ENCODE assay signal across 20 cellular contexts in the genomic region with DNA sequence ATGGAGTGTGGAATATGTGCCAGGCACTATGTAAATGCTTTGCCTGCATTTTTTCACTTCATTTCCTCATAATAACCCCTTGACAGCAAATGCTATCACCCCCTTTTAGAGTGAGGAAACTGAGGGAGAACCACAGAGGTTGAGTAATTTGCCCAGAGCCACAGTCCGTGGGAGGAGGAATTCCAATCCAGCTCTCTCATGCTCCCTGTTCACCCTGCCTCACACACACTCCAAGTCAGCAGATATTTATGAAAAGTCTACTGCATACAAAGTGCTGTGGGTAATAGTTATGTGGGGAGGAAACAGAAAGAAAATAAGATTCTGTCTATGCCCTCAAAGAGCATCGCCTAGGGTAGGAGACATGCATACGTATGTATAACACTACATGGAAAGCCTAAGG. TPM values are rescaled to one million over a fixed set of nuclear protein-coding genes. Genes with fewer than 3 reads are reported as not detected.
DNase-seq lines count a peak whose midpoint lies in the region; ATAC-seq, FAIRE-seq and TF ChIP-seq lines count a peak whose summit lies in the region.
"Had no signal": no experiment of that assay in that cellular context is flagged by ENCODE, and none has a peak within 500 bp of the region (broad histone marks: within the 10 kb centered on the region; RNA-seq: fewer than 3 reads in every experiment).

No MANE protein-coding gene starts in this region.

- H4K20me1 ChIP-seq in fibroblast of lung (ENCODE audit: control insufficient read depth, extremely low read depth, insufficient read depth, low read length): no peaks in the 10 kb centered on the region

- H3K4me1 ChIP-seq in fibroblast of lung (ENCODE audit: control insufficient read depth, extremely low read depth, insufficient read depth, low read length): peaks cover 15% of the 10 kb centered on the region
- peaks cover 11% of the 10 kb centered on the region for H3K4me1 ChIP-seq in lower lobe of right lung

- no peaks in the 10 kb centered on the region for H3K79me2 ChIP-seq in fibroblast of lung (ENCODE audit: control insufficient read depth, insufficient read depth, low read length)

- H3K9ac ChIP-seq in fibroblast of lung (ENCODE audit: insufficient read depth, low read length): no peak overlapping the region

- ATAC-seq in lower lobe of right lung: no peak
- ATAC-seq: esophagus mucosa, WTC11 had no signal

- peak overlapping the region; percentile 61 for H3K27ac Mint-ChIP-seq in osteocyte (ENCODE audit: unreplicated experiment)
- H3K27ac Mint-ChIP-seq: activated naive CD4-positive, alpha-beta T cell treated with anti-CD3 and anti-CD28 coated beads, Interleukin-2, amount 10 ng/mL, durations not matched to agents 7 days and 5 days; CD4-positive, CD25-positive, alpha-beta regulatory T cell; progenitor cell of endocrine pancreas; WTC11 had no signal

- TF ChIP-seq CTCF in fibroblast of lung (conservative IDR thresholded peaks at IDR 0.05 in 1 of 2, IDR thresholded peaks at IDR 0.05 in 1 of 2; ENCODE audit: low read depth in 1 of 2, low read length in 2 of 2) (no peak), osteocyte (IDR thresholded peaks at IDR 0.05) (no peak), lower lobe of right lung (IDR thresholded peaks at IDR 0.05) (no peak)

- no peaks in the 10 kb centered on the region for H3K9me3 ChIP-seq in fibroblast of lung (ENCODE audit: control insufficient read depth, insufficient read depth, low read depth, low read length)
- H3K9me3 ChIP-seq in lower lobe of right lung: no peaks in the 10 kb centered on the region
- H3K9me3 ChIP-seq: transverse colon had no signal

- H3K36me3 Mint-ChIP-seq in osteocyte (ENCODE audit: unreplicated experiment): no peaks in the 10 kb centered on the region
- H3K36me3 Mint-ChIP-seq: activated naive CD4-positive, alpha-beta T cell treated with anti-CD3 and anti-CD28 coated beads, Interleukin-2, amount 10 ng/mL, durations not matched to agents 7 days and 5 days; CD4-positive, CD25-positive, alpha-beta regulatory T cell; WTC11 had no signal

- no peak overlapping the region for H3K27ac ChIP-seq in fibroblast of lung (ENCODE audit: insufficient read depth, low read length)
- no peak overlapping the region for H3K27ac ChIP-seq in lower lobe of right lung
- H3K27ac ChIP-seq: transverse colon had no signal

- H3K27me3 Mint-ChIP-seq in osteocyte (ENCODE audit: unreplicated experiment): peaks cover 15% of the 10 kb centered on the region
- H3K27me3 Mint-ChIP-seq: CD4-positive, CD25-positive, alpha-beta regulatory T cell had no signal

- DNase-seq in Daoy (ENCODE audit: low read depth): peak; percentile 78
- DNase-seq in RCC 7860 (ENCODE audit: low spot score): peak; percentile 72
- DNase-seq in fibroblast of lung (ENCODE audit: low read depth in 2 of 2): peak; percentile 36 to 94
- DNase-seq in osteocyte (ENCODE audit: extremely low spot score, unreplicated experiment): no peak
- DNase-seq in lower lobe of right lung: no peak
- DNase-seq in iPS-NIHi7 (ENCODE audit: extremely low spot score): no peak
- DNase-seq in NCI-H128 (lab: John Stamatoyannopoulos, UW; ENCODE audit: unreplicated experiment): no peak
- DNase-seq in RPMI8226: no peak
- DNase-seq: activated naive CD4-positive, alpha-beta T cell treated with anti-CD3 and anti-CD28 coated beads, Interleukin-2, amount 10 ng/mL, durations not matched to agents 7 days and 5 days; CD4-positive, CD25-positive, alpha-beta regulatory T cell; NCI-H146; NCI-H510A; stimulated activated CD4-positive, alpha-beta T cell treated with anti-CD3 and anti-CD28 coated beads, Interleukin-1b, Interleukin-23, amount 100 ng/mL, for 48 hours; stimulated activated CD8-positive, alpha-beta memory T cell treated with anti-CD3 and anti-CD28 coated beads, Interleukin-4, amount 100 ng/mL, for 48 hours; transverse colon had no signal

- H2AFZ ChIP-seq in fibroblast of lung (ENCODE audit: low read length): no peak overlapping the region

- H3K4me3 Mint-ChIP-seq in osteocyte (ENCODE audit: unreplicated experiment): no peak overlapping the region
- H3K4me3 Mint-ChIP-seq: activated naive CD4-positive, alpha-beta T cell treated with anti-CD3 and anti-CD28 coated beads, Interleukin-2, amount 10 ng/mL, durations not matched to agents 7 days and 5 days; CD4-positive, CD25-positive, alpha-beta regulatory T cell; WTC11 had no signal

- peaks cover 25% of the 10 kb centered on the region for H3K4me1 Mint-ChIP-seq in osteocyte (ENCODE audit: unreplicated experiment)
- H3K4me1 Mint-ChIP-seq: activated naive CD4-positive, alpha-beta T cell treated with anti-CD3 and anti-CD28 coated beads, Interleukin-2, amount 10 ng/mL, durations not matched to agents 7 days and 5 days had no signal

- H3K4me3 ChIP-seq in fibroblast of lung (replicated peaks in 1 of 4; ENCODE audit: control extremely low read depth in 1 of 4, insufficient read depth in 1 of 4, low read depth in 3 of 4, low read length in 4 of 4) (no peak overlapping the region), lower lobe of right lung (no peak overlapping the region)
- H3K4me3 ChIP-seq: transverse colon had no signal

- H3K36me3 ChIP-seq in fibroblast of lung (ENCODE audit: control insufficient read depth, insufficient read depth, low read length) (no peaks in the 10 kb centered on the region), lower lobe of right lung (no peaks in the 10 kb centered on the region)
- H3K36me3 ChIP-seq: transverse colon had no signal

- H3K9me3 Mint-ChIP-seq in osteocyte (ENCODE audit: unreplicated experiment): no peaks in the 10 kb centered on the region
- H3K9me3 Mint-ChIP-seq: activated naive CD4-positive, alpha-beta T cell treated with anti-CD3 and anti-CD28 coated beads, Interleukin-2, amount 10 ng/mL, durations not matched to agents 7 days and 5 days; CD4-positive, CD25-positive, alpha-beta regulatory T cell; WTC11 had no signal

- peak; percentile 55 for FAIRE-seq in RCC 7860 (lab: Jason Lieb, UNC)
- FAIRE-seq: colon, G401.6 had no signal

- intact Hi-C loops in lower lobe of right lung (cut with DNase I): no loop called here

- H3K27me3 ChIP-seq in fibroblast of lung (ENCODE audit: control insufficient read depth, insufficient read depth, low read length): no peaks in the 10 kb centered on the region
- no peaks in the 10 kb centered on the region for H3K27me3 ChIP-seq in lower lobe of right lung (ENCODE audit: low read depth)
- H3K27me3 ChIP-seq: transverse colon had no signal

- H3K4me2 ChIP-seq in fibroblast of lung (ENCODE audit: extremely low read depth, insufficient read depth, low read length): no peak overlapping the region

RNA-seq across cellular contexts. Expression of a gene that starts 30.9 kb away (rescaled TPM):
- 39.1 and 39.7 TPM in 2 replicates for total RNA-seq in Daoy (2014; rRNA removed; shearing (Covaris generic))
- total RNA-seq in fibroblast of lung (25.9 and 26.5 TPM in 2 replicates), osteocyte (26.3 and 27.8 TPM in 2 replicates), lower lobe of right lung (23.3 TPM)
- polyA plus RNA-seq in fibroblast of lung: 8.4 and 10.7 TPM in 2 replicates
- polyA plus RNA-seq in fibroblast of lung (2012): 4.1 and 4.2 TPM in 2 replicates
- polyA minus RNA-seq in fibroblast of lung (ENCODE audit: low replicate concordance): 40.5 and 54.2 TPM in 2 replicates

Comparison
In these comparisons a context has a peak if more than half of its experiments do, and no peak if none do; other contexts are left out.
1. DNase-seq: peak in Daoy (single experiment), RCC 7860 (single experiment) and fibroblast of lung (2 of 2); none in osteocyte (single experiment), lower lobe of right lung (single experiment), iPS-NIHi7 (single experiment), NCI-H128 (single experiment) and RPMI8226 (single experiment).